In genomic region chr12:89414851-89415250, GRCh38 we compare ENCODE assay signal across 22 cellular contexts.
DNase-seq lines count a peak whose midpoint lies in the region; FAIRE-seq and TF ChIP-seq lines count a peak whose summit lies in the region.
"Had no signal": no experiment of that assay in that cellular context is flagged by ENCODE, and none has a peak within 500 bp of the region (broad histone marks: within the 10 kb centered on the region; RNA-seq: fewer than 3 reads in every experiment).

No MANE protein-coding gene starts in this region.

- H3K4me1 ChIP-seq in astrocyte (ENCODE audit: insufficient read depth, low read length), result peaks cover 3% of the 10 kb centered on the region
- H3K4me1 ChIP-seq: uterus had no signal

- H3K36me3 ChIP-seq in astrocyte (ENCODE audit: insufficient read depth, low read length), result no peaks in the 10 kb centered on the region
- H3K36me3 ChIP-seq: brain microvascular endothelial cell, uterus had no signal

- no peaks in the 10 kb centered on the region for H3K36me3 Mint-ChIP-seq in astrocyte (ENCODE audit: low read depth, unreplicated experiment)

- H3K4me3 ChIP-seq in astrocyte (ENCODE audit: insufficient read depth, low read depth, low read length) (no peak overlapping the region), fibroblast of villous mesenchyme (ENCODE audit: low read depth, low read length) (no peak overlapping the region)
- H3K4me3 ChIP-seq: mucosa of descending colon, PC-9, uterus had no signal

- H3K27me3 Mint-ChIP-seq in astrocyte (ENCODE audit: low read depth, unreplicated experiment), result no peaks in the 10 kb centered on the region
- H3K27me3 Mint-ChIP-seq: activated naive CD4-positive, alpha-beta T cell treated with anti-CD3 and anti-CD28 coated beads, Interleukin-2, amount 50 U/mL, for 24 hours had no signal

- H3K4me3 Mint-ChIP-seq in astrocyte (ENCODE audit: unreplicated experiment), result no peak overlapping the region
- H3K4me3 Mint-ChIP-seq: activated naive CD4-positive, alpha-beta T cell treated with anti-CD3 and anti-CD28 coated beads, Interleukin-2, amount 50 U/mL, for 24 hours; activated T-cell treated with anti-CD3 and anti-CD28 coated beads, Interleukin-2, amount 50 U/mL, for 4 hours; CD8-positive, alpha-beta T cell had no signal

- DNase-seq in AG08395 (ENCODE audit: low spot score) (peak; percentile 57), HCEC 1CT (peak; percentile 62), astrocyte (ENCODE audit: low read depth) (peak; percentile 66), fibroblast of villous mesenchyme (ENCODE audit: low read depth) (peak; percentile 66), head of caudate nucleus (no peak), GDM1 (lab: John Stamatoyannopoulos, UW) (no peak), NCI-H1092 treated with DMSO at 0.1 percent for 48 hours (lab: John Stamatoyannopoulos, UW) (no peak)
- no peak for DNase-seq in stimulated activated CD4-positive, alpha-beta T cell treated with anti-CD3 and anti-CD28 coated beads, Interleukin-15, amount 100 ng/mL, for 24 hours
- DNase-seq: activated CD4-positive, CD25-positive, alpha-beta regulatory T cell; activated T-cell treated with anti-CD3 and anti-CD28 coated beads, Interleukin-2, amount 50 U/mL, for 4 hours; brain microvascular endothelial cell; CD8-positive, alpha-beta T cell; cortex of kidney; mucosa of descending colon; NCI-H1417 treated with DMSO at 0.1 percent for 48 hours; NCI-H774; PC-9; stimulated activated CD4-positive, alpha-beta T cell treated with anti-CD3 and anti-CD28 coated beads, Interleukin-12 subunit alpha, Interleukin-12 subunit beta, amount 100 ng/mL, for 4 hours; substantia nigra; uterus had no signal

- intact Hi-C loops in head of caudate nucleus (cut with DNase I), result no loop called here

- no peak for FAIRE-seq in astrocyte (lab: Jason Lieb, UNC)
- FAIRE-seq: A204.1 had no signal

- no peak overlapping the region for H3K27ac ChIP-seq in astrocyte (ENCODE audit: low read depth, low read length)
- H3K27ac ChIP-seq: brain microvascular endothelial cell, PC-9, uterus had no signal

- H3K27ac Mint-ChIP-seq in astrocyte (ENCODE audit: unreplicated experiment), result no peak overlapping the region
- H3K27ac Mint-ChIP-seq: activated naive CD4-positive, alpha-beta T cell treated with anti-CD3 and anti-CD28 coated beads, Interleukin-2, amount 50 U/mL, for 24 hours; CD8-positive, alpha-beta T cell had no signal

- H3K9me3 ChIP-seq in astrocyte (ENCODE audit: insufficient read depth, low read depth, low read length), result no peaks in the 10 kb centered on the region
- H3K9me3 ChIP-seq: mucosa of descending colon, uterus had no signal

- H3K9me3 Mint-ChIP-seq in astrocyte (ENCODE audit: unreplicated experiment), result no peaks in the 10 kb centered on the region
- H3K9me3 Mint-ChIP-seq: activated naive CD4-positive, alpha-beta T cell treated with anti-CD3 and anti-CD28 coated beads, Interleukin-2, amount 50 U/mL, for 24 hours; activated T-cell treated with anti-CD3 and anti-CD28 coated beads, Interleukin-2, amount 50 U/mL, for 4 hours; CD8-positive, alpha-beta T cell had no signal

- no peak for TF ChIP-seq CTCF in astrocyte (IDR thresholded peaks at IDR 0.05; ENCODE audit: insufficient read depth, low read depth, low read length)
- no peak for TF ChIP-seq CTCF in fibroblast of villous mesenchyme (IDR thresholded peaks at IDR 0.05; ENCODE audit: insufficient read depth, low read depth, low read length)

- no peak overlapping the region for H3K4me2 ChIP-seq in astrocyte (ENCODE audit: low read length)
- H3K4me2 ChIP-seq: PC-9 had no signal

- no peaks in the 10 kb centered on the region for H4K20me1 ChIP-seq in astrocyte (ENCODE audit: insufficient read depth, low read length)

- no peaks in the 10 kb centered on the region for H3K79me2 ChIP-seq in astrocyte (ENCODE audit: insufficient read depth, low read length)

- peaks cover 10% of the 10 kb centered on the region for H3K4me1 Mint-ChIP-seq in astrocyte (ENCODE audit: low read depth, unreplicated experiment)
- H3K4me1 Mint-ChIP-seq: activated naive CD4-positive, alpha-beta T cell treated with anti-CD3 and anti-CD28 coated beads, Interleukin-2, amount 50 U/mL, for 24 hours had no signal

- H3K27me3 ChIP-seq in astrocyte (ENCODE audit: insufficient read depth, low read length), result no peaks in the 10 kb centered on the region
- H3K27me3 ChIP-seq: brain microvascular endothelial cell, uterus had no signal

- no peak overlapping the region for H2AFZ ChIP-seq in astrocyte (ENCODE audit: low read depth, low read length)
- H2AFZ ChIP-seq: PC-9 had no signal

- H3K9ac ChIP-seq in astrocyte (ENCODE audit: low read length), result no peak overlapping the region

Comparison
In these comparisons a context has a peak if more than half of its experiments do, and no peak if none do; other contexts are left out.
1. DNase-seq: peak in AG08395 (single experiment), HCEC 1CT (single experiment), astrocyte (single experiment) and fibroblast of villous mesenchyme (single experiment); none in head of caudate nucleus (0 of 42), GDM1 (single experiment), stimulated activated CD4-positive, alpha-beta T cell treated with anti-CD3 and anti-CD28 coated beads, Interleukin-15, amount 100 ng/mL, for 24 hours (single experiment) and NCI-H1092 treated with DMSO at 0.1 percent for 48 hours (single experiment).